Comparison of ENCODE assay signal across 20 cellular contexts in the genomic region with DNA sequence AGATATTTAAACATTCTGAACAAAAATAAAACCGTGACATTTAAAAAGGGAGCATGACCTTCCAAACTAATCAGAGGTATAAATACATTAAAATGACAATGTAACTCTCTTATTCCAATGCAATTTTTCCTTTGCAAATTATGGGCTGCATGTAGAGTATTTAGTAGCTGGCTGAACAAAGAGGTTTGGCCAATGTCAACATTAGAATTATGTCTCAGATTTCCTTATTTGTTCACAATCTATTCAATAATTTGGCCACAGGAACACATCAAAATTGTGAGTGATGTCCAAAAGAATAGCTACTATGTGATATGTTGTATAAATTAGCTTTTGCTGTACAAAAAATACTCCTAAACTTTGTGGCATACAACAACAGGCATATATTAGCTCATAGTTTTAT.
"Had no signal": no experiment of that assay in that cellular context is flagged by ENCODE, and none has a peak within 500 bp of the region (broad histone marks: within the 10 kb centered on the region; RNA-seq: fewer than 3 reads in every experiment).

No MANE protein-coding gene starts in this region.

- H3K4me1 Mint-ChIP-seq: naive thymus-derived CD4-positive, alpha-beta T cell had no signal

- H3K27ac ChIP-seq: colonic mucosa, dorsolateral prefrontal cortex, epithelial cell of prostate, esophagus muscularis mucosa, gastrocnemius medialis, neutrophil, ovary, right atrium auricular region, sigmoid colon, skin epidermis had no signal

- H3K36me3 ChIP-seq: colonic mucosa, esophagus muscularis mucosa, gastrocnemius medialis, heart right ventricle, neutrophil, ovary, right atrium auricular region, sigmoid colon had no signal

- H3K36me3 Mint-ChIP-seq: naive thymus-derived CD4-positive, alpha-beta T cell had no signal

- ATAC-seq: gastrocnemius medialis; heart right ventricle; left lobe of liver; naive thymus-derived CD4-positive, alpha-beta T cell had no signal

- H3K4me3 Mint-ChIP-seq: naive thymus-derived CD4-positive, alpha-beta T cell had no signal

- DNase-seq: colonic mucosa; dorsolateral prefrontal cortex; effector memory CD4-positive, alpha-beta T cell; gastrocnemius medialis; heart right ventricle; hypothalamus; islet precursor cell; mammary epithelial cell; naive thymus-derived CD4-positive, alpha-beta T cell; ovary; sigmoid colon; stimulated activated CD4-positive, alpha-beta T cell treated with anti-CD3 and anti-CD28 coated beads, Interleukin-12 subunit alpha, Interleukin-12 subunit beta, amount 100 ng/mL, for 4 hours; stimulated activated naive CD4-positive, alpha-beta T cell; trophoblast cell had no signal

- H3K27me3 ChIP-seq: colonic mucosa, dorsolateral prefrontal cortex, esophagus muscularis mucosa, gastrocnemius medialis, heart right ventricle, neutrophil, ovary, right atrium auricular region, sigmoid colon had no signal

- H3K9me3 ChIP-seq: colonic mucosa, esophagus muscularis mucosa, gastrocnemius medialis, heart right ventricle, neutrophil, ovary, right atrium auricular region, sigmoid colon had no signal

- H3K27me3 Mint-ChIP-seq: naive thymus-derived CD4-positive, alpha-beta T cell had no signal

- H3K27ac Mint-ChIP-seq: naive thymus-derived CD4-positive, alpha-beta T cell had no signal

- H3K4me1 ChIP-seq: colonic mucosa, esophagus muscularis mucosa, gastrocnemius medialis, right atrium auricular region, sigmoid colon had no signal

- H3K4me3 ChIP-seq: colonic mucosa, dorsolateral prefrontal cortex, esophagus muscularis mucosa, gastrocnemius medialis, heart right ventricle, ovary, right atrium auricular region, sigmoid colon, skin epidermis had no signal
